Comparison of ENCODE assay signal across 9 cellular contexts in genomic region chr5:181167814-181168488, GRCh38. TPM values are rescaled to one million over a fixed set of nuclear protein-coding genes. Genes with fewer than 3 reads are reported as not detected.
A peak's percentile ranks its signal among the peaks of the same experiment; 100 is the strongest.
DNase-seq lines count a peak whose midpoint lies in the region; ATAC-seq and TF ChIP-seq lines count a peak whose summit lies in the region.
"Had no signal": no experiment of that assay in that cellular context is flagged by ENCODE, and none has a peak within 500 bp of the region (broad histone marks: within the 10 kb centered on the region; RNA-seq: fewer than 3 reads in every experiment).

No MANE protein-coding gene starts in this region.

- TF ChIP-seq CTCF in HEK293 (tag by site-specific recombination; IDR thresholded peaks at IDR 0.05) = peak; percentile 63
- peak; percentile 69 for TF ChIP-seq CTCF in kidney epithelial cell (IDR thresholded peaks at IDR 0.05; ENCODE audit: insufficient read depth, low read length, poor library complexity, severe bottlenecking)

- peaks cover 5% of the 10 kb centered on the region for H3K27me3 ChIP-seq in kidney epithelial cell (ENCODE audit: control insufficient read depth, insufficient read depth, low read length)

- no peak overlapping the region for H3K4me3 Mint-ChIP-seq in activated T-helper 1 cell treated with anti-CD3 and anti-CD28 coated beads, Interleukin-12 subunit alpha, Interleukin-12 subunit beta, Interleukin-2, Interleukin-4 antibody, amounts not matched to agents 30 ng/mL and 10 ng/mL and 1 ng/mL, durations not matched to agents 14 hours and 24 hours and 36 hours

- no peaks in the 10 kb centered on the region for H3K9me3 ChIP-seq in HEK293 (ENCODE audit: control insufficient read depth, insufficient read depth, low read depth, low read length)

- peaks cover 2% of the 10 kb centered on the region for H3K36me3 Mint-ChIP-seq in activated T-helper 1 cell treated with anti-CD3 and anti-CD28 coated beads, Interleukin-12 subunit alpha, Interleukin-12 subunit beta, Interleukin-2, Interleukin-4 antibody, amounts not matched to agents 30 ng/mL and 10 ng/mL and 1 ng/mL, durations not matched to agents 14 hours and 24 hours and 36 hours (ENCODE audit: low read depth)

- POLR2A ChIA-PET in HEK293 (lab: Yijun Ruan, JAX) = interaction anchor here (1.0 kb wide), 1 partner anchor 340 kb away, joined by 3 read pairs; no protein-coding TSS in a partner anchor

- intact Hi-C loops in activated T-helper 1 cell treated with anti-CD3 and anti-CD28 coated beads, Interleukin-12 subunit alpha, Interleukin-12 subunit beta, Interleukin-2, Interleukin-4 antibody, amounts not matched to agents 30 ng/mL and 10 ng/mL and 1 ng/mL, durations not matched to agents 14 hours and 24 hours and 36 hours (cut with micrococcal nuclease) = loop anchor here (5.0 kb wide), 1 partner anchor 116 kb away; no protein-coding TSS in a partner anchor
- intact Hi-C loops in left cardiac atrium (cut with DNase I) = no loop called here

- no peaks in the 10 kb centered on the region for H3K36me3 ChIP-seq in HEK293 (ENCODE audit: control insufficient read depth in 2 of 2, insufficient read depth in 1 of 2, low read length in 2 of 2)
- H3K36me3 ChIP-seq in kidney epithelial cell (ENCODE audit: control insufficient read depth, insufficient read depth, low read length) = no peaks in the 10 kb centered on the region

- H3K4me3 ChIP-seq in HEK293 (ENCODE audit: low read depth, low read length) (no peak overlapping the region), kidney epithelial cell (ENCODE audit: low read depth, low read length) (no peak overlapping the region)

- peaks cover 66% of the 10 kb centered on the region for H3K4me1 Mint-ChIP-seq in activated T-helper 1 cell treated with anti-CD3 and anti-CD28 coated beads, Interleukin-12 subunit alpha, Interleukin-12 subunit beta, Interleukin-2, Interleukin-4 antibody, amounts not matched to agents 30 ng/mL and 10 ng/mL and 1 ng/mL, durations not matched to agents 14 hours and 24 hours and 36 hours (ENCODE audit: low read depth)

- peak; percentile 52 for DNase-seq in DMS 273 treated with DMSO at 0.1 percent for 48 hours (lab: John Stamatoyannopoulos, UW)
- DNase-seq in T-helper 9 cell = peak; percentile 27
- no peak for DNase-seq in kidney epithelial cell (ENCODE audit: low read depth)
- no peak for DNase-seq in NCI-H146 (lab: John Stamatoyannopoulos, UW)
- DNase-seq in activated T-helper 1 cell treated with anti-CD3 and anti-CD28 coated beads, Interleukin-12 subunit alpha, Interleukin-12 subunit beta, Interleukin-2, Interleukin-4 antibody, amounts not matched to agents 30 ng/mL and 10 ng/mL and 1 ng/mL, durations not matched to agents 14 hours and 24 hours and 36 hours (ENCODE audit: low spot score) = no peak
- DNase-seq in left cardiac atrium = no peak

- CTCF ChIA-PET in HEK293 (lab: Yijun Ruan, JAX) = interaction anchor here (0.8 to 3.6 kb wide), 14 partner anchors 9 to 375 kb away, joined by 3 to 27 read pairs (median 5); no protein-coding TSS in a partner anchor

- H3K9me3 Mint-ChIP-seq in activated T-helper 1 cell treated with anti-CD3 and anti-CD28 coated beads, Interleukin-12 subunit alpha, Interleukin-12 subunit beta, Interleukin-2, Interleukin-4 antibody, amounts not matched to agents 30 ng/mL and 10 ng/mL and 1 ng/mL, durations not matched to agents 14 hours and 24 hours and 36 hours = no peaks in the 10 kb centered on the region

- ATAC-seq in HG03565 (IDR thresholded peaks at IDR 0.05; ENCODE audit: unreplicated experiment) (no peak), left cardiac atrium (no peak)

- no peak overlapping the region for H3K27ac Mint-ChIP-seq in activated T-helper 1 cell treated with anti-CD3 and anti-CD28 coated beads, Interleukin-12 subunit alpha, Interleukin-12 subunit beta, Interleukin-2, Interleukin-4 antibody, amounts not matched to agents 30 ng/mL and 10 ng/mL and 1 ng/mL, durations not matched to agents 14 hours and 24 hours and 36 hours

- H3K4me1 ChIP-seq in HEK293 (ENCODE audit: control insufficient read depth, insufficient read depth, low read length) = peaks cover 6% of the 10 kb centered on the region

- H3K27ac ChIP-seq in HEK293 (ENCODE audit: extremely low read depth, low read depth, low read length) = no peak overlapping the region

- H3K27me3 Mint-ChIP-seq in activated T-helper 1 cell treated with anti-CD3 and anti-CD28 coated beads, Interleukin-12 subunit alpha, Interleukin-12 subunit beta, Interleukin-2, Interleukin-4 antibody, amounts not matched to agents 30 ng/mL and 10 ng/mL and 1 ng/mL, durations not matched to agents 14 hours and 24 hours and 36 hours (ENCODE audit: insufficient read depth) = peaks cover 49% of the 10 kb centered on the region

TF ChIP-seq in HEK293, 187 proteins besides CTCF, POLR2A, EP300 and RAD21 (continues in another document):
- TF ChIP-seq ZNF558 (tag by site-specific recombination; IDR thresholded peaks at IDR 0.05) (no peak), ZNF223 (tag by site-specific recombination; IDR thresholded peaks at IDR 0.05) (no peak), OSR2 (tag by site-specific recombination; IDR thresholded peaks at IDR 0.05) (no peak), ZNF560 (tag by site-specific recombination; IDR thresholded peaks at IDR 0.05; ENCODE audit: borderline replicate concordance) (no peak), ZNF585B (tag by site-specific recombination; IDR thresholded peaks at IDR 0.05) (no peak), ZBTB10 (tag by site-specific recombination; IDR thresholded peaks at IDR 0.05) (peak; percentile 29; the same call in 1 of the 2 replicates), WT1 (tag by site-specific recombination; IDR thresholded peaks at IDR 0.05) (peak; percentile 54), IKZF3 (tag by site-specific recombination; IDR thresholded peaks at IDR 0.05) (peak; percentile 41; the same call in 1 of the 2 replicates)

RNA-seq across cellular contexts. Expression of gene OR2V2, which starts 20.6 kb away (rescaled TPM):
- total RNA-seq in kidney epithelial cell (not detected in 2 replicates), left cardiac atrium (not detected)
- not detected in 2 replicates for total RNA-seq in activated T-helper 1 cell treated with anti-CD3 and anti-CD28 coated beads, Interleukin-12 subunit alpha, Interleukin-12 subunit beta, Interleukin-2, Interleukin-4 antibody, amounts not matched to agents 30 ng/mL and 10 ng/mL and 1 ng/mL, durations not matched to agents 14 hours and 24 hours and 36 hours
- total RNA-seq: HT1080 had no signal

RNA-seq across cellular contexts. Expression of gene OR2V1, which starts 37.0 kb away (rescaled TPM):
- not detected in 2 replicates for total RNA-seq in kidney epithelial cell
- not detected in 2 replicates for total RNA-seq in activated T-helper 1 cell treated with anti-CD3 and anti-CD28 coated beads, Interleukin-12 subunit alpha, Interleukin-12 subunit beta, Interleukin-2, Interleukin-4 antibody, amounts not matched to agents 30 ng/mL and 10 ng/mL and 1 ng/mL, durations not matched to agents 14 hours and 24 hours and 36 hours
- not detected for total RNA-seq in left cardiac atrium
- total RNA-seq: HT1080 had no signal

RNA-seq across cellular contexts. Expression of gene TRIM7, which starts 37.0 kb away (rescaled TPM):
- total RNA-seq in kidney epithelial cell (2.9 and 4.4 TPM in 2 replicates), left cardiac atrium (1 to 10 TPM; 5.9 to 9.0 TPM)
- 1.5 and 1.8 TPM in 2 replicates for total RNA-seq in activated T-helper 1 cell treated with anti-CD3 and anti-CD28 coated beads, Interleukin-12 subunit alpha, Interleukin-12 subunit beta, Interleukin-2, Interleukin-4 antibody, amounts not matched to agents 30 ng/mL and 10 ng/mL and 1 ng/mL, durations not matched to agents 14 hours and 24 hours and 36 hours

RNA-seq across cellular contexts. Expression of gene TRIM41, which starts 55.1 kb away (rescaled TPM):
- total RNA-seq in kidney epithelial cell (15.8 and 17.5 TPM in 2 replicates), left cardiac atrium (10 to 100 TPM; 17.1 to 19.1 TPM)
- total RNA-seq in activated T-helper 1 cell treated with anti-CD3 and anti-CD28 coated beads, Interleukin-12 subunit alpha, Interleukin-12 subunit beta, Interleukin-2, Interleukin-4 antibody, amounts not matched to agents 30 ng/mL and 10 ng/mL and 1 ng/mL, durations not matched to agents 14 hours and 24 hours and 36 hours = 31.8 and 34.8 TPM in 2 replicates

Comparison
In these comparisons a context has a peak if more than half of its experiments do, and no peak if none do; other contexts are left out.
1. DNase-seq: peak in DMS 273 treated with DMSO at 0.1 percent for 48 hours (single experiment) and T-helper 9 cell (single experiment); none in kidney epithelial cell (single experiment), NCI-H146 (single experiment), activated T-helper 1 cell treated with anti-CD3 and anti-CD28 coated beads, Interleukin-12 subunit alpha, Interleukin-12 subunit beta, Interleukin-2, Interleukin-4 antibody, amounts not matched to agents 30 ng/mL and 10 ng/mL and 1 ng/mL, durations not matched to agents 14 hours and 24 hours and 36 hours (single experiment) and left cardiac atrium (single experiment).